ENCODE assay signal across 10 cellular contexts in the genomic region with DNA sequence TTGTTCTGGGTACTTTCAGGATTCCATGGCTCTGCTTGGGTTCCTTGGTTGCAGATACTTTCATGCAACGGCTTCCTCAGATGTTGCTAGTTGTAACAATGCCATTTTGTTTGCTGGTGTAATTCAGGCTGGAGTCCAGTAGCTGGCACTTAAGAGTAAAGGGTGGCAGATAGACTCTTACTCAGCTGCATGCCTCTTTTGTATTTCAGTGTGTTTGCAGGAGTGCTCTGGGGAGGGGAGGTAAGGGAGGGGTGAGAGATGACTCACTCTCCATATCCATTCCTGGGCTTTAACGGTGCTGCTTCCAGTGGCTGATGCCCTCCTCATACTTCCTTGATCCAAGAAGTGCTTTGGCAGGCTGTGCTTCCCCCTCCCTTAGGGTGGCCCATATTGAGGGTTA.
DNase-seq lines count a peak whose midpoint lies in the region; ATAC-seq and TF ChIP-seq lines count a peak whose summit lies in the region.
"Had no signal": no experiment of that assay in that cellular context is flagged by ENCODE, and none has a peak within 500 bp of the region (broad histone marks: within the 10 kb centered on the region; RNA-seq: fewer than 3 reads in every experiment).

No MANE protein-coding gene starts in this region.

- peak overlapping the region; percentile 64 for H2AFZ ChIP-seq in GM23248
- H2AFZ ChIP-seq in OCI-LY3 (ENCODE audit: low read depth, low read length): no peak overlapping the region

- H3K4me2 ChIP-seq in GM23248 (ENCODE audit: unreplicated experiment) (peak overlapping the region; percentile 38), OCI-LY3 (ENCODE audit: low read length) (no peak overlapping the region)

- H3K9me3 Mint-ChIP-seq in CD14-positive monocyte: peaks cover 21 to 31% (median 23%) of the 10 kb centered on the region in 7 donors
- peaks cover 3% of the 10 kb centered on the region for H3K9me3 Mint-ChIP-seq in activated CD8-positive, alpha-beta T cell treated with anti-CD3 and anti-CD28 coated beads, Interleukin-2, amount 10 ng/mL, durations not matched to agents 7 days and 5 days (ENCODE audit: insufficient read depth)

- no peaks in the 10 kb centered on the region for H3K9me3 ChIP-seq in GM23248 (ENCODE audit: low read depth)
- H3K9me3 ChIP-seq in OCI-LY3 (ENCODE audit: insufficient read depth, low read length): no peaks in the 10 kb centered on the region

- H3K36me3 Mint-ChIP-seq in CD14-positive monocyte: peaks cover 21 to 27% of the 10 kb centered on the region in 2 donors
- no peaks in the 10 kb centered on the region for H3K36me3 Mint-ChIP-seq in activated CD8-positive, alpha-beta T cell treated with anti-CD3 and anti-CD28 coated beads, Interleukin-2, amount 10 ng/mL, durations not matched to agents 7 days and 5 days (ENCODE audit: low read depth)

- no peaks in the 10 kb centered on the region for H3F3A ChIP-seq in GM23248 (ENCODE audit: insufficient read depth)

- no peaks in the 10 kb centered on the region for H3K9me2 ChIP-seq in GM23248 (ENCODE audit: insufficient read depth)

- no peak overlapping the region for H3K4me3 Mint-ChIP-seq in CD14-positive monocyte
- no peak overlapping the region for H3K4me3 Mint-ChIP-seq in activated CD8-positive, alpha-beta T cell treated with anti-CD3 and anti-CD28 coated beads, Interleukin-2, amount 10 ng/mL, durations not matched to agents 7 days and 5 days

- DNase-seq in GM23248: peak; percentile 86
- peak; percentile 93 for DNase-seq in retinal pigment epithelial cell (ENCODE audit: low read depth)
- DNase-seq in CD14-positive monocyte (ENCODE audit: low spot score): no peak
- DNase-seq in activated CD8-positive, alpha-beta T cell treated with anti-CD3 and anti-CD28 coated beads, Interleukin-2, amount 10 ng/mL, durations not matched to agents 7 days and 5 days: no peak
- DNase-seq in NOMO-1 treated with dmso at 0.1 percent for 144 hours (lab: John Stamatoyannopoulos, UW; ENCODE audit: unreplicated experiment): no peak
- DNase-seq in NAMALWA (ENCODE audit: low spot score): no peak
- DNase-seq: activated CD8-positive, alpha-beta memory T cell treated with anti-CD3 and anti-CD28 coated beads, Interleukin-2, amount 50 U/mL, for 48 hours; MV-4-11 had no signal

- H4K20me1 ChIP-seq in GM23248 (ENCODE audit: insufficient read depth): no peaks in the 10 kb centered on the region
- H4K20me1 ChIP-seq in OCI-LY3 (ENCODE audit: insufficient read depth, low read length): no peaks in the 10 kb centered on the region

- H3K79me2 ChIP-seq in GM23248 (ENCODE audit: insufficient read depth): no peaks in the 10 kb centered on the region
- no peaks in the 10 kb centered on the region for H3K79me2 ChIP-seq in OCI-LY3 (ENCODE audit: low read length)

- H3K27me3 ChIP-seq in GM23248 (replicated peaks; ENCODE audit: insufficient read depth): no peaks in the 10 kb centered on the region
- no peaks in the 10 kb centered on the region for H3K27me3 ChIP-seq in OCI-LY3 (ENCODE audit: low read depth, low read length)

- CTCF ChIA-PET in activated CD8-positive, alpha-beta T cell treated with anti-CD3 and anti-CD28 coated beads, Interleukin-2, amount 10 ng/mL, durations not matched to agents 7 days and 5 days (lab: Charles Lee): no interaction called here

- H3K4me1 ChIP-seq in GM23248 (ENCODE audit: insufficient read depth) (peaks cover 14% of the 10 kb centered on the region; the same call in 1 of the 2 replicates), OCI-LY3 (ENCODE audit: low read length) (no peaks in the 10 kb centered on the region)

- in situ Hi-C loops in GM23248 (cut with MboI): no loop called here

- H3K27ac ChIP-seq in GM23248 (no peak overlapping the region), OCI-LY3 (ENCODE audit: low read length) (no peak overlapping the region)

- TF ChIP-seq CTCF in OCI-LY3 (IDR thresholded peaks at IDR 0.05; ENCODE audit: low read depth, low read length) (0 out of 2 replicates have a peak, but pooled peaks have one; percentile 11), retinal pigment epithelial cell (conservative IDR thresholded peaks at IDR 0.05; ENCODE audit: low read depth, low read length) (peak; percentile 94), CD14-positive monocyte (IDR thresholded peaks at IDR 0.05) (no peak)

- POLR2A ChIA-PET in activated CD8-positive, alpha-beta T cell treated with anti-CD3 and anti-CD28 coated beads, Interleukin-2, amount 10 ng/mL, durations not matched to agents 7 days and 5 days (lab: Charles Lee): no interaction called here

- peak; percentile 98 for ATAC-seq in esophagus mucosa
- ATAC-seq in activated CD8-positive, alpha-beta T cell treated with anti-CD3 and anti-CD28 coated beads, Interleukin-2, amount 10 ng/mL, durations not matched to agents 7 days and 5 days: no peak

- intact Hi-C loops in CD14-positive monocyte (cut with micrococcal nuclease): no loop called here

- H3K9ac ChIP-seq in GM23248 (no peak overlapping the region), OCI-LY3 (ENCODE audit: low read length) (no peak overlapping the region)

- peaks cover 6% of the 10 kb centered on the region for H3K4me1 Mint-ChIP-seq in CD14-positive monocyte
- H3K4me1 Mint-ChIP-seq in activated CD8-positive, alpha-beta T cell treated with anti-CD3 and anti-CD28 coated beads, Interleukin-2, amount 10 ng/mL, durations not matched to agents 7 days and 5 days (ENCODE audit: low read depth): no peaks in the 10 kb centered on the region

- 20 to 26% methylated on average over 2 of the region's 2 CpGs for WGBS in GM23248 (ENCODE audit: low coverage in 1 of 2, low lambda C conversion rate in 2 of 2, missing lambda C conversion rate in 2 of 2), 2 experiments

- H3K27me3 Mint-ChIP-seq in CD14-positive monocyte (ENCODE audit: low read depth in 3 of 3): no peaks in the 10 kb centered on the region
- no peaks in the 10 kb centered on the region for H3K27me3 Mint-ChIP-seq in activated CD8-positive, alpha-beta T cell treated with anti-CD3 and anti-CD28 coated beads, Interleukin-2, amount 10 ng/mL, durations not matched to agents 7 days and 5 days (ENCODE audit: low read depth)

- H3K36me3 ChIP-seq in GM23248 (ENCODE audit: low read depth): no peaks in the 10 kb centered on the region
- H3K36me3 ChIP-seq in OCI-LY3 (replicated peaks; ENCODE audit: low read depth, low read length): no peaks in the 10 kb centered on the region

- H3K4me3 ChIP-seq in GM23248: no peak overlapping the region
- H3K4me3 ChIP-seq in OCI-LY3 (ENCODE audit: low read length): no peak overlapping the region
- no peak overlapping the region for H3K4me3 ChIP-seq in retinal pigment epithelial cell (ENCODE audit: low read length)

- H3K27ac Mint-ChIP-seq in CD14-positive monocyte: peak overlapping the region in 1 of 7 donors; percentile 60
- no peak overlapping the region for H3K27ac Mint-ChIP-seq in activated CD8-positive, alpha-beta T cell treated with anti-CD3 and anti-CD28 coated beads, Interleukin-2, amount 10 ng/mL, durations not matched to agents 7 days and 5 days

Comparison
In these comparisons a context has a peak if more than half of its experiments do, and no peak if none do; other contexts are left out.
1. DNase-seq: peak in GM23248 (single experiment) and retinal pigment epithelial cell (single experiment); none in CD14-positive monocyte (single experiment), activated CD8-positive, alpha-beta T cell treated with anti-CD3 and anti-CD28 coated beads, Interleukin-2, amount 10 ng/mL, durations not matched to agents 7 days and 5 days (single experiment), NOMO-1 treated with dmso at 0.1 percent for 144 hours (single experiment) and NAMALWA (single experiment).